In the genomic region with DNA sequence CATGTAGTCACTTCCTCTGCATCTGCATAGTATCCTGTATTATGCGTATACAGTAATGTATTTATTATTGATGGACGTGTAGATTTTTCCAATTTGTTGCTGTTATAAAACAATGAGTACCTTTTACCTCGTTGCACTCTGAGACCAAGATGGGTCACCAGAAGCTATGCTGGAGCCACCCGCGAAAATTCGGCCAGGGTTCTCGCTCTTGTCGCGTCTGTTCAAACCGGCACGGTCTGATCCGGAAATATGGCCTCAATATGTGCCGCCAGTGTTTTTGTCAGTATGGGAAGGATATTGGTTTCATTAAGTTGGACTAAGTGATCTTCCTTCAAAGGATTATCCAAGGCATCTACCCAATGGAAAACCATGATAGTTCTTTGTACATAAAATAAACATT, we compare ENCODE assay signal across 8 cellular contexts. TPM values are rescaled to one million over a fixed set of nuclear protein-coding genes. Genes with fewer than 3 reads are reported as not detected.
DNase-seq lines count a peak whose midpoint lies in the region; ATAC-seq and TF ChIP-seq lines count a peak whose summit lies in the region.

No MANE protein-coding gene starts in this region.

- DNase-seq in AG04449 (ENCODE audit: low read depth, low spot score) (no peak), body of pancreas (no peak), NCI-H1092 treated with DMSO at 0.1 percent for 48 hours (lab: John Stamatoyannopoulos, UW) (no peak), NK-92 (lab: John Stamatoyannopoulos, UW; ENCODE audit: unreplicated experiment) (no peak)

- no peak for TF ChIP-seq POLR2A in body of pancreas (IDR thresholded peaks at IDR 0.05)

- H3K27me3 ChIP-seq in HUES6 (ENCODE audit: control insufficient read depth, insufficient read depth, low read length) (no peaks in the 10 kb centered on the region), body of pancreas (no peaks in the 10 kb centered on the region), mononuclear cell (ENCODE audit: insufficient read depth, low read length) (no peaks in the 10 kb centered on the region)

- CTCF ChIA-PET in AG04449 (lab: Yijun Ruan, JAX): interaction anchor here (1.2 kb wide), 1 partner anchor 51 kb away, joined by 4 read pairs; a partner anchor contains a TSS

- H3K9ac ChIP-seq in HUES6 (ENCODE audit: low read length): no peak overlapping the region

- POLR2A ChIA-PET in AG04449 (lab: Yijun Ruan, JAX): no interaction called here

- H3K4me3 ChIP-seq in AG04449 (ENCODE audit: low read depth, low read length): peak overlapping the region; percentile 96
- peak overlapping the region; percentile 94 for H3K4me3 ChIP-seq in HUES6 (ENCODE audit: low read depth, low read length)
- peak overlapping the region; percentile 68 to 84 for H3K4me3 ChIP-seq in body of pancreas
- peak overlapping the region; percentile 85 for H3K4me3 ChIP-seq in mononuclear cell (ENCODE audit: low read length)

- WGBS in body of pancreas, 2 donors: 8 to 15% methylated on average over 13 of the region's 13 CpGs

- intact Hi-C loops in body of pancreas (cut with DNase I): no loop called here

- peaks cover 7% of the 10 kb centered on the region; the same call in 1 of the 2 replicates for H3K4me1 ChIP-seq in HUES6 (ENCODE audit: control insufficient read depth, insufficient read depth, low read length)
- peaks cover 39% of the 10 kb centered on the region for H3K4me1 ChIP-seq in body of pancreas
- peaks cover 47% of the 10 kb centered on the region for H3K4me1 ChIP-seq in mononuclear cell (ENCODE audit: insufficient read depth, low read length)

- TF ChIP-seq CTCF in AG04449 (IDR thresholded peaks at IDR 0.05; ENCODE audit: insufficient read depth, low read length, missing control alignments) (no peak), body of pancreas (IDR thresholded peaks at IDR 0.05) (no peak)

- H3K9me3 ChIP-seq in HUES6 (ENCODE audit: control insufficient read depth, insufficient read depth, low read depth, low read length) (no peaks in the 10 kb centered on the region), body of pancreas (no peaks in the 10 kb centered on the region), mononuclear cell (ENCODE audit: low read depth, low read length) (no peaks in the 10 kb centered on the region)

- H3K27ac ChIP-seq in HUES6 (ENCODE audit: low read depth, low read length) (no peak overlapping the region), body of pancreas (peak overlapping the region in 1 of 4 donors; percentile 81)

- H3K36me3 ChIP-seq in HUES6 (ENCODE audit: control insufficient read depth, insufficient read depth, low read length): peaks cover 30% of the 10 kb centered on the region
- H3K36me3 ChIP-seq in body of pancreas (replicated peaks in 1 of 2; ENCODE audit: insufficient read depth in 1 of 2, low read depth in 2 of 2): no peaks in the 10 kb centered on the region

- no peak for ATAC-seq in body of pancreas
- no peak for ATAC-seq in HG02642 (IDR thresholded peaks at IDR 0.05; ENCODE audit: poor library complexity, unreplicated experiment)
- no peak for ATAC-seq in HG03571 (IDR thresholded peaks at IDR 0.05; ENCODE audit: unreplicated experiment)

RNA-seq across cellular contexts. Expression of a gene that starts 1.0 kb away (rescaled TPM):
- total RNA-seq in body of pancreas: 10 to 100 TPM; 27.0 to 40.5 TPM
- total RNA-seq in mononuclear cell: 128 TPM

RNA-seq across cellular contexts. Expression of a gene that starts 3.9 kb away (rescaled TPM):
- 10 to 100 TPM; 14.3 to 24.1 TPM for total RNA-seq in body of pancreas
- 43.3 TPM for total RNA-seq in mononuclear cell

RNA-seq across cellular contexts. Expression of a gene that starts 51.2 kb away (rescaled TPM):
- total RNA-seq in body of pancreas (10 to 100 TPM; 30.1 to 38.6 TPM), mononuclear cell (89.6 TPM)
